ENCODE assay signal across 15 cellular contexts in genomic region chr6:87301277-87301676, GRCh38. TPM values are rescaled to one million over a fixed set of nuclear protein-coding genes. Genes with fewer than 3 reads are reported as not detected.
"Had no signal": no experiment of that assay in that cellular context is flagged by ENCODE, and none has a peak within 500 bp of the region (broad histone marks: within the 10 kb centered on the region; RNA-seq: fewer than 3 reads in every experiment).

No MANE protein-coding gene starts in this region.

RNA-seq across cellular contexts. Expression of gene GJB7, which starts 27.8 kb away (rescaled TPM):
- total RNA-seq: kidney; kidney epithelial cell; left cardiac atrium; left colon; left lobe of liver; left ventricle myocardium inferior; left ventricle myocardium superior; liver; lung microvascular endothelial cell; mammary epithelial cell; mesenteric fat pad; mucosa of descending colon; mucosa of gallbladder; myocyte; naive thymus-derived CD4-positive, alpha-beta T cell had no signal
